In genomic region chr1:3631330-3631729, GRCh38 we compare ENCODE assay signal across 1 cellular context.
A peak's percentile ranks its signal among the peaks of the same experiment; 100 is the strongest.
TF ChIP-seq lines count a peak whose summit lies in the region.

No MANE protein-coding gene starts in this region.

TF ChIP-seq in HepG2, 621 proteins besides CTCF, POLR2A, EP300 and RAD21:
- peak; percentile 74 for TF ChIP-seq AGO2 (optimal IDR thresholded peaks at IDR 0.05; ENCODE audit: low read depth, low read length)
- TF ChIP-seq LBX2 (CRISPR knock-in tag; IDR thresholded peaks at IDR 0.05; ENCODE audit: borderline replicate concordance), result no peak
